27 cellular contexts compared by ENCODE assay signal in the genomic region with DNA sequence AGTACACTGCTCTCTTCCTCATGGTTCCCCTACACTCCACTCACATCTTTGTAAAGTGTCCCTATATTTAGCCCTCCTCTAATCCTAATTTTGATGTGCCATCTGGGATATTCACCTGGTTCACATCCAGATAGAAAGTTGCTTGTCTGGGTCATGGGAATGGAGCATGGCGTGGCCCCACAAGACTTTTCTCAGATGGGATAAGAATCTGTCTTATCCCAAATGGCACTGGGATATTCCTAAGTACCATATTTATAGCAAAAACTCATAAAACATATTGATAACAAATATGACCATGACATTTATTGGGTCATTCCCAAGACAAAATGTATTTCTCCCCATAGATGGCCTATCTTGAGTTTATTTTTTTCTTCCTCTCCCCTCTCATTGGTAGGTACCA. TPM values are rescaled to one million over a fixed set of nuclear protein-coding genes. Genes with fewer than 3 reads are reported as not detected.
DNase-seq lines count a peak whose midpoint lies in the region; ATAC-seq and TF ChIP-seq lines count a peak whose summit lies in the region.
"Had no signal": no experiment of that assay in that cellular context is flagged by ENCODE, and none has a peak within 500 bp of the region (broad histone marks: within the 10 kb centered on the region; RNA-seq: fewer than 3 reads in every experiment).

No MANE protein-coding gene starts in this region.

- no peak overlapping the region for H3K9ac ChIP-seq in IMR-90 (ENCODE audit: low read depth, low read length)
- no peak overlapping the region for H3K9ac ChIP-seq in smooth muscle cell (ENCODE audit: low read depth)

- H3K4me1 Mint-ChIP-seq in activated T-helper 1 cell treated with anti-CD3 and anti-CD28 coated beads, Interleukin-12 subunit alpha, Interleukin-12 subunit beta, Interleukin-2, Interleukin-4 antibody, amounts not matched to agents 30 ng/mL and 10 ng/mL and 1 ng/mL, durations not matched to agents 14 hours and 24 hours and 36 hours (ENCODE audit: low read depth): peaks cover 41% of the 10 kb centered on the region

- peak overlapping the region; percentile 92 for H3K18ac ChIP-seq in IMR-90 (ENCODE audit: low read depth, low read length)

- peak overlapping the region; percentile 97 for H2BK15ac ChIP-seq in IMR-90 (ENCODE audit: low read depth, low read length)

- H2BK5ac ChIP-seq in IMR-90 (ENCODE audit: low read depth, low read length, poor library complexity, severe bottlenecking): peak overlapping the region; percentile 71

- H3K27me3 ChIP-seq in IMR-90 (ENCODE audit: control insufficient read depth, insufficient read depth, low read length) (no peaks in the 10 kb centered on the region), smooth muscle cell (ENCODE audit: low read depth) (no peaks in the 10 kb centered on the region), tibial nerve (no peaks in the 10 kb centered on the region)
- H3K27me3 ChIP-seq: SJCRH30 had no signal

- BruUV-seq in IMR-90 (replicated peaks; lab: Mats Ljungman, UMichigan): no TSS peak

- H3K27ac Mint-ChIP-seq in activated T-helper 1 cell treated with anti-CD3 and anti-CD28 coated beads, Interleukin-12 subunit alpha, Interleukin-12 subunit beta, Interleukin-2, Interleukin-4 antibody, amounts not matched to agents 30 ng/mL and 10 ng/mL and 1 ng/mL, durations not matched to agents 14 hours and 24 hours and 36 hours: peak overlapping the region; percentile 9
- H3K27ac Mint-ChIP-seq: CD4-positive, alpha-beta memory T cell had no signal

- peak overlapping the region; percentile 94 for H4K91ac ChIP-seq in IMR-90 (ENCODE audit: insufficient read depth, low read depth, low read length)

- H4K8ac ChIP-seq in IMR-90 (ENCODE audit: low read depth in 2 of 2, low read length in 2 of 2): peak overlapping the region; percentile 78 to 91

- H4K20me1 ChIP-seq in IMR-90 (ENCODE audit: insufficient read depth, low read length) (no peaks in the 10 kb centered on the region), smooth muscle cell (ENCODE audit: low read depth) (no peaks in the 10 kb centered on the region)

- H3K36me3 Mint-ChIP-seq in activated T-helper 1 cell treated with anti-CD3 and anti-CD28 coated beads, Interleukin-12 subunit alpha, Interleukin-12 subunit beta, Interleukin-2, Interleukin-4 antibody, amounts not matched to agents 30 ng/mL and 10 ng/mL and 1 ng/mL, durations not matched to agents 14 hours and 24 hours and 36 hours (ENCODE audit: low read depth): peaks cover 2% of the 10 kb centered on the region
- H3K36me3 Mint-ChIP-seq: CD4-positive, alpha-beta memory T cell had no signal

- peak overlapping the region; percentile 54; the same call in 1 of the 2 replicates for H3K27ac ChIP-seq in IMR-90 (ENCODE audit: insufficient read depth, low read length)
- H3K27ac ChIP-seq in smooth muscle cell (ENCODE audit: low read depth): peak overlapping the region; percentile 67
- no peak overlapping the region for H3K27ac ChIP-seq in tibial nerve
- H3K27ac ChIP-seq: A549, HL-60, PC-9, SJCRH30 had no signal

- no peak for TF ChIP-seq RAD21 in IMR-90 (IDR thresholded peaks at IDR 0.05; ENCODE audit: low read length)

- CTCF ChIA-PET in IMR-90 (lab: Yijun Ruan, JAX): interaction anchor here (1.0 kb wide), 1 partner anchor 10 kb away, joined by 3 read pairs; no protein-coding TSS in a partner anchor

- H2BK120ac ChIP-seq in IMR-90 (ENCODE audit: low read depth, low read length): peak overlapping the region; percentile 97

- TF ChIP-seq CTCF in IMR-90 (conservative IDR thresholded peaks at IDR 0.05; ENCODE audit: low read depth, low read length) (no peak), fibroblast of villous mesenchyme (IDR thresholded peaks at IDR 0.05; ENCODE audit: insufficient read depth, low read depth, low read length) (no peak), smooth muscle cell (IDR thresholded peaks at IDR 0.05; ENCODE audit: borderline replicate concordance, insufficient read depth, poor library complexity, severe bottlenecking) (no peak), tibial nerve (IDR thresholded peaks at IDR 0.05) (no peak)

- no peaks in the 10 kb centered on the region for H3K27me3 Mint-ChIP-seq in activated T-helper 1 cell treated with anti-CD3 and anti-CD28 coated beads, Interleukin-12 subunit alpha, Interleukin-12 subunit beta, Interleukin-2, Interleukin-4 antibody, amounts not matched to agents 30 ng/mL and 10 ng/mL and 1 ng/mL, durations not matched to agents 14 hours and 24 hours and 36 hours (ENCODE audit: insufficient read depth)

- H3K4me2 ChIP-seq in IMR-90 (ENCODE audit: low read depth, low read length) (no peak overlapping the region), smooth muscle cell (peak overlapping the region; percentile 25)
- H3K4me2 ChIP-seq: A549, PC-9 had no signal

- H3K4me1 ChIP-seq in IMR-90 (ENCODE audit: control insufficient read depth, insufficient read depth, low read length) (peaks cover 2% of the 10 kb centered on the region; the same call in 1 of the 2 replicates), smooth muscle cell (ENCODE audit: low read depth) (no peaks in the 10 kb centered on the region), tibial nerve (no peaks in the 10 kb centered on the region)
- H3K4me1 ChIP-seq: A549 had no signal

- POLR2A ChIA-PET in IMR-90 (lab: Charles Lee; ENCODE audit: unreplicated experiment): no interaction called here

- peak overlapping the region; percentile 72; the same call in 1 of the 2 replicates for H4K5ac ChIP-seq in IMR-90 (ENCODE audit: low read depth, low read length)

- H3F3A ChIP-seq in smooth muscle cell (ENCODE audit: low read depth): peaks cover 37% of the 10 kb centered on the region

- peak overlapping the region; percentile 90 for H2AK5ac ChIP-seq in IMR-90 (ENCODE audit: low read depth, low read length)

- in situ Hi-C loops in IMR-90 (cut with MboI; ENCODE audit: low sequenced_read_pairs): no loop called here

- H3K36me3 ChIP-seq in IMR-90 (ENCODE audit: control insufficient read depth, insufficient read depth, low read length) (no peaks in the 10 kb centered on the region), smooth muscle cell (ENCODE audit: low read depth) (no peaks in the 10 kb centered on the region), tibial nerve (no peaks in the 10 kb centered on the region)
- H3K36me3 ChIP-seq: SJCRH30 had no signal

- TF ChIP-seq POLR2A in IMR-90 (IDR thresholded peaks at IDR 0.05; ENCODE audit: low read depth, low read length): no peak
- no peak for TF ChIP-seq POLR2A in tibial nerve (IDR thresholded peaks at IDR 0.05)

- H3K4ac ChIP-seq in IMR-90 (ENCODE audit: low read depth, low read length): peak overlapping the region; percentile 94

- ATAC-seq in IMR-90 (ENCODE audit: low read depth): no peak
- ATAC-seq in HG03095 (IDR thresholded peaks at IDR 0.05; ENCODE audit: unreplicated experiment): no peak
- ATAC-seq: A549, GM12878, Right ventricle myocardium inferior had no signal

- H3K14ac ChIP-seq in IMR-90 (replicated peaks; ENCODE audit: low read depth, low read length): peak overlapping the region; percentile 88

- H3K23ac ChIP-seq in IMR-90 (ENCODE audit: low read depth, low read length): peak overlapping the region; percentile 89

- dilution Hi-C loops in IMR-90 (cut with HindIII; ENCODE audit: low sequenced_read_pairs, unreplicated experiment): no loop called here

- H2AK9ac ChIP-seq in IMR-90 (replicated peaks; ENCODE audit: low read depth, low read length, poor library complexity): no peak overlapping the region

- no peak for DNase-seq in IMR-90
- DNase-seq in activated T-helper 1 cell treated with anti-CD3 and anti-CD28 coated beads, Interleukin-12 subunit alpha, Interleukin-12 subunit beta, Interleukin-2, Interleukin-4 antibody, amounts not matched to agents 30 ng/mL and 10 ng/mL and 1 ng/mL, durations not matched to agents 14 hours and 24 hours and 36 hours (ENCODE audit: low spot score): no peak
- peak; percentile 91 for DNase-seq in fibroblast of villous mesenchyme (ENCODE audit: low read depth)
- no peak for DNase-seq in smooth muscle cell (lab: John Stamatoyannopoulos, UW; ENCODE audit: unreplicated experiment)
- DNase-seq in tibial nerve (ENCODE audit: low spot score in 2 of 2): no peak
- DNase-seq in T-helper 9 cell: no peak
- DNase-seq: C1 segment of cervical spinal cord; CD4-positive, alpha-beta memory T cell; COR-L47; DMS79; GDM1; GOT3; NCI-H1092 treated with DMSO at 0.1 percent for 48 hours; NCI-H1436; NCI-H187 treated with DMSO at 0.1 percent for 48 hours; NCI-H2107; NCI-H446; NCI-H526; NCI-H82; NK-92 treated with Interleukin-12 subunit alpha and Interleukin-12 subunit beta, amount 100 ng/mL, for 24 hours; PC-9; SJCRH30 had no signal

- peak overlapping the region; percentile 80 for H3K56ac ChIP-seq in IMR-90 (ENCODE audit: extremely low read depth, insufficient read depth, low read length)

- H3K9me3 Mint-ChIP-seq in activated T-helper 1 cell treated with anti-CD3 and anti-CD28 coated beads, Interleukin-12 subunit alpha, Interleukin-12 subunit beta, Interleukin-2, Interleukin-4 antibody, amounts not matched to agents 30 ng/mL and 10 ng/mL and 1 ng/mL, durations not matched to agents 14 hours and 24 hours and 36 hours: no peaks in the 10 kb centered on the region

- peak overlapping the region; percentile 97 for H2BK20ac ChIP-seq in IMR-90 (ENCODE audit: low read depth, low read length)

- H3K4me3 Mint-ChIP-seq in activated T-helper 1 cell treated with anti-CD3 and anti-CD28 coated beads, Interleukin-12 subunit alpha, Interleukin-12 subunit beta, Interleukin-2, Interleukin-4 antibody, amounts not matched to agents 30 ng/mL and 10 ng/mL and 1 ng/mL, durations not matched to agents 14 hours and 24 hours and 36 hours: no peak overlapping the region
- H3K4me3 Mint-ChIP-seq: CD4-positive, alpha-beta memory T cell had no signal

- H3K79me2 ChIP-seq in smooth muscle cell (ENCODE audit: low read depth): no peaks in the 10 kb centered on the region

- no peaks in the 10 kb centered on the region for H3K79me1 ChIP-seq in IMR-90 (ENCODE audit: low read depth in 1 of 2, low read length in 2 of 2)

- H3K9me1 ChIP-seq in IMR-90 (ENCODE audit: insufficient read depth, low read length): 0 out of 2 replicates have a peak, but pooled peaks cover 11% of the 10 kb centered on the region

- intact Hi-C loops in IMR-90 (cut with micrococcal nuclease): no loop called here
- intact Hi-C loops in activated T-helper 1 cell treated with anti-CD3 and anti-CD28 coated beads, Interleukin-12 subunit alpha, Interleukin-12 subunit beta, Interleukin-2, Interleukin-4 antibody, amounts not matched to agents 30 ng/mL and 10 ng/mL and 1 ng/mL, durations not matched to agents 14 hours and 24 hours and 36 hours (cut with micrococcal nuclease): no loop called here

- no peak for TF ChIP-seq EP300 in tibial nerve (IDR thresholded peaks at IDR 0.05)

- H3K9me3 ChIP-seq in IMR-90 (ENCODE audit: control insufficient read depth, insufficient read depth, low read length) (no peaks in the 10 kb centered on the region), smooth muscle cell (replicated peaks; ENCODE audit: low read depth) (no peaks in the 10 kb centered on the region), tibial nerve (no peaks in the 10 kb centered on the region)
- H3K9me3 ChIP-seq: A549, SJCRH30 had no signal

- H2AFZ ChIP-seq in IMR-90 (replicated peaks; ENCODE audit: low read length, poor library complexity) (peak overlapping the region; percentile 41), smooth muscle cell (ENCODE audit: low read depth) (no peak overlapping the region)
- H2AFZ ChIP-seq: PC-9 had no signal

- no CpG with 5 or more reads among the region's 1 CpG for whole genome bisulfite sequencing in IMR-90 (ENCODE audit: extremely low coverage in 2 of 2, insufficient read length in 1 of 2), 2 experiments
- 71% methylated on average over 1 of the region's 1 CpG for WGBS in smooth muscle cell (ENCODE audit: low lambda C conversion rate)
- WGBS in tibial nerve, 2 donors: 96% methylated on average over 1 of the region's 1 CpG

- H3K4me3 ChIP-seq in IMR-90 (ENCODE audit: insufficient read depth, low read depth, low read length) (no peak overlapping the region), fibroblast of villous mesenchyme (ENCODE audit: low read depth, low read length) (no peak overlapping the region), smooth muscle cell (no peak overlapping the region), tibial nerve (no peak overlapping the region)
- H3K4me3 ChIP-seq: A549, GM12878, PC-9, SJCRH30 had no signal

RNA-seq across cellular contexts. Expression of a gene that starts 49.5 kb away (rescaled TPM):
- 60.2 and 117 TPM in 2 replicates for total RNA-seq in IMR-90 (2012; rRNA removed)
- 54.0 and 68.4 TPM in 2 replicates for polyA plus RNA-seq in IMR-90 (2012; rRNA removed)
- polyA plus RNA-seq in IMR-90 (2012; cell fraction: cytosol; rRNA removed): 8.4 and 14.3 TPM in 2 replicates
- 1.6 and 18.6 TPM in 2 replicates for polyA plus RNA-seq in IMR-90 (2012; cell fraction: nucleus; rRNA removed; ENCODE audit: low replicate concordance)
- total RNA-seq in activated T-helper 1 cell treated with anti-CD3 and anti-CD28 coated beads, Interleukin-12 subunit alpha, Interleukin-12 subunit beta, Interleukin-2, Interleukin-4 antibody, amounts not matched to agents 30 ng/mL and 10 ng/mL and 1 ng/mL, durations not matched to agents 14 hours and 24 hours and 36 hours: 147 TPM in 2 replicates
- 107 and 108 TPM in 2 replicates for total RNA-seq in fibroblast of villous mesenchyme
- total RNA-seq in smooth muscle cell: 128 and 134 TPM in 2 replicates
- polyA plus RNA-seq in smooth muscle cell: 245 and 265 TPM in 2 replicates
- total RNA-seq in tibial nerve: 10 to 100 TPM; 37.5 to 60.3 (median 52.0) TPM

Comparison
In these comparisons a context has a peak if more than half of its experiments do, and no peak if none do; other contexts are left out.
1. H3K27ac ChIP-seq: peak in IMR-90 (single experiment) and smooth muscle cell (single experiment); none in tibial nerve (0 of 4).